ENCODE assay signal across 7 cellular contexts in the genomic region with DNA sequence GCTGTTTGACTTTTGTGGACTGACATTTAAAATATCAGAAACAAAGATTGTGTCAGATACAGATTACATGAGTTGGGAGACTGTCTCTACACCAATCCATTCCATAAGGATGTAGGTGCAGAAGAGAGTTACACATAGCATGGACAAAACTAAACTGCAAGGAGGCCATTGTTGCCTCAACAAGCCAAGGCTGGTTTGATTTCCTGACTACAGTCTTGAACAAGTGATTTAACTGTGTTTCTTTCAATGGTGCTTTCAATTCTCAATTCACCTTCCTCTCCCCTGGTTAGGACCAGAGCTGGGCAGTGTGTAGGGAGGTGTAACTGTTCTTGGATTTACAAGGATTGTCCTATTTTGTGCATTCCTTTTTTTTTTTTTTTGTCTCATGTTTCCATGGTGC.
"Had no signal": no experiment of that assay in that cellular context is flagged by ENCODE, and none has a peak within 500 bp of the region (broad histone marks: within the 10 kb centered on the region; RNA-seq: fewer than 3 reads in every experiment).

No MANE protein-coding gene starts in this region.

- H3K27ac Mint-ChIP-seq: IgD-negative memory B cell had no signal

- H3K36me3 Mint-ChIP-seq: IgD-negative memory B cell had no signal

- H3K27ac ChIP-seq: HL-60 had no signal

- H3K4me1 Mint-ChIP-seq: IgD-negative memory B cell had no signal

- FAIRE-seq: HepG2, HTR-8/SVneo had no signal

- DNase-seq: IMR-90, KBM-7, KG1 had no signal

- ATAC-seq: HepG2 had no signal

- H3K4me3 Mint-ChIP-seq: IgD-negative memory B cell had no signal
